1 cellular context compared by ENCODE assay signal in genomic region chr19:11596156-11596555, GRCh38.
TF ChIP-seq lines count a peak whose summit lies in the region.

No MANE protein-coding gene starts in this region.

TF ChIP-seq in GM23338, 12 proteins besides CTCF, POLR2A, EP300 and RAD21 (continued from another document):
- TF ChIP-seq ZNF462 (CRISPR knock-in tag; IDR thresholded peaks at IDR 0.05), result no peak
- no peak for TF ChIP-seq CREB1 (CRISPR knock-in tag; IDR thresholded peaks at IDR 0.05; ENCODE audit: low read depth)
- no peak for TF ChIP-seq ZNF114 (CRISPR knock-in tag; IDR thresholded peaks at IDR 0.05)
- TF ChIP-seq JUNB (IDR thresholded peaks at IDR 0.05; ENCODE audit: unreplicated experiment), result no peak
